ENCODE assay signal across 6 cellular contexts in genomic region chr11:57641426-57641825, GRCh38. TPM values are rescaled to one million over a fixed set of nuclear protein-coding genes. Genes with fewer than 3 reads are reported as not detected.
DNase-seq lines count a peak whose midpoint lies in the region; TF ChIP-seq lines count a peak whose summit lies in the region.

No MANE protein-coding gene starts in this region.

- peaks cover 7% of the 10 kb centered on the region; the same call in 1 of the 2 replicates for H3K79me2 ChIP-seq in H9 (ENCODE audit: insufficient read depth, low read length)

- H2BK5ac ChIP-seq in H9 (ENCODE audit: insufficient read length, low read length) = no peak overlapping the region

- WGBS in H9 (ENCODE audit: extremely low coverage, insufficient read length, low lambda C conversion rate) = no CpG with 5 or more reads among the region's 2 CpGs

- TF ChIP-seq CTCF in H9 (conservative IDR thresholded peaks at IDR 0.05) = peak; percentile 64

- no peak overlapping the region for H2BK120ac ChIP-seq in H9 (ENCODE audit: low read depth, low read length, poor library complexity, severe bottlenecking)

- no peak overlapping the region for H3K23ac ChIP-seq in H9 (ENCODE audit: insufficient read length, low read depth, low read length)

- DNase-seq in AG08395 (ENCODE audit: low spot score) (peak; percentile 72), H9 (no peak), RKO (ENCODE audit: low spot score) (peak; percentile 81), COR-L47 (lab: John Stamatoyannopoulos, UW) (no peak), OCI-M2 (lab: John Stamatoyannopoulos, UW; ENCODE audit: unreplicated experiment) (no peak)

- no peak overlapping the region for H2BK15ac ChIP-seq in H9 (ENCODE audit: low read depth, low read length)

- H4K20me1 ChIP-seq in H9 (ENCODE audit: control insufficient read depth, insufficient read depth, insufficient read length) = peaks cover 2% of the 10 kb centered on the region

- no peak overlapping the region for H3T11ph ChIP-seq in H9 (ENCODE audit: low read length)

- H3K4ac ChIP-seq in H9 (ENCODE audit: low read depth, low read length) = no peak overlapping the region

- H3K9ac ChIP-seq in H9 (ENCODE audit: extremely low read depth, insufficient read length, low read length) = no peak overlapping the region
- no peak overlapping the region for H3K9ac ChIP-seq in iPS-15b (ENCODE audit: low read depth, low read length)

- peaks cover 6 to 10% of the 10 kb centered on the region in 2 experiments; a peak in 4 of 5 replicates for H3K9me3 Mint-ChIP-seq in H9

- H2BK12ac ChIP-seq in H9 (ENCODE audit: insufficient read length, low read depth, low read length) = no peak overlapping the region

- no peak overlapping the region for H2BK20ac ChIP-seq in H9 (ENCODE audit: low read depth, low read length, poor library complexity, severe bottlenecking)

- H2AFZ ChIP-seq in H9 (ENCODE audit: low read length) = no peak overlapping the region

- H3K4me3 ChIP-seq in iPS-15b (ENCODE audit: low read depth, low read length) = peak overlapping the region; percentile 95

- H3K36me3 ChIP-seq in iPS-15b (ENCODE audit: control insufficient read depth, insufficient read depth, low read length) = peaks cover 4% of the 10 kb centered on the region

- H3K27me3 ChIP-seq in H9 (ENCODE audit: insufficient read depth, low read length) (no peaks in the 10 kb centered on the region), iPS-15b (ENCODE audit: control insufficient read depth, insufficient read depth, low read length) (no peaks in the 10 kb centered on the region)

- peaks cover 33 to 62% (median 51%) of the 10 kb centered on the region in 3 experiments for H3K36me3 Mint-ChIP-seq in H9 (ENCODE audit: insufficient read depth in 1 of 3, low read depth in 3 of 3)

- peak overlapping the region; percentile 88 for H3K4me2 ChIP-seq in H9 (ENCODE audit: insufficient read depth, insufficient read length, low read length)

- H3K27me3 Mint-ChIP-seq in H9 (ENCODE audit: low read depth) = no peaks in the 10 kb centered on the region

- H3K4me1 Mint-ChIP-seq in H9 = peaks cover 70 to 79% of the 10 kb centered on the region in 2 experiments

- peaks cover 11% of the 10 kb centered on the region for H3K23me2 ChIP-seq in H9 (ENCODE audit: insufficient read length, low read depth, low read length, poor library complexity, severe bottlenecking)

- no peak overlapping the region for H2AK5ac ChIP-seq in H9 (ENCODE audit: insufficient read length, low read length)

- peak overlapping the region in 1 of 3 experiments; percentile 86; a peak in 1 of 7 replicates for H3K27ac Mint-ChIP-seq in H9

- H3K4me1 ChIP-seq in H9 (ENCODE audit: insufficient read depth, low read length) = peaks cover 14% of the 10 kb centered on the region; the same call in 1 of the 2 replicates
- peaks cover 41% of the 10 kb centered on the region for H3K4me1 ChIP-seq in iPS-15b (ENCODE audit: control insufficient read depth, insufficient read depth, low read length)

- H3K4me3 Mint-ChIP-seq in H9 = peak overlapping the region; percentile 94 to 100; a peak in 4 of 5 replicates

- H4K5ac ChIP-seq in H9 (ENCODE audit: insufficient read length, low read depth, low read length) = no peak overlapping the region

- no peak overlapping the region for H4K91ac ChIP-seq in H9 (ENCODE audit: insufficient read length, low read depth, low read length)

- H3K56ac ChIP-seq in H9 (ENCODE audit: insufficient read length, low read depth, low read length) = no peak overlapping the region

- no peaks in the 10 kb centered on the region for H3K79me1 ChIP-seq in H9 (ENCODE audit: insufficient read depth, low read depth, low read length, poor library complexity, severe bottlenecking)

- H3K9me3 ChIP-seq in H9 (ENCODE audit: control insufficient read depth, low read depth, low read length) = no peaks in the 10 kb centered on the region
- no peaks in the 10 kb centered on the region for H3K9me3 ChIP-seq in iPS-15b (ENCODE audit: control insufficient read depth, insufficient read depth, low read length)

- no peak overlapping the region for H3K27ac ChIP-seq in H9 (ENCODE audit: insufficient read length, low read depth, low read length)

- no peak overlapping the region for H3K14ac ChIP-seq in H9 (ENCODE audit: insufficient read depth, low read length)

- no peak overlapping the region for H3K18ac ChIP-seq in H9 (ENCODE audit: insufficient read length, low read depth, low read length)

- no peak overlapping the region for H4K8ac ChIP-seq in H9 (replicated peaks; ENCODE audit: insufficient read length, low read depth, low read length)

RNA-seq across cellular contexts. Expression of gene YPEL4, which starts 8.3 kb away (rescaled TPM):
- total RNA-seq in H9 (2021) = 0.13 TPM in 1 of 2 replicates, not detected in the other

RNA-seq across cellular contexts. Expression of gene CLP1, which starts 16.1 kb away (rescaled TPM):
- total RNA-seq in H9 (2021) = 35.5 and 37.4 TPM in 2 replicates

RNA-seq across cellular contexts. Expression of gene ZDHHC5, which starts 26.5 kb away (rescaled TPM):
- total RNA-seq in H9 (2021) = 65.2 and 67.2 TPM in 2 replicates

RNA-seq across cellular contexts. Expression of gene SERPING1, which starts 43.9 kb away (rescaled TPM):
- 35.2 and 37.9 TPM in 2 replicates for total RNA-seq in H9 (2021)

Comparison
In these comparisons a context has a peak if more than half of its experiments do, and no peak if none do; other contexts are left out.
1. DNase-seq: peak in AG08395 (single experiment) and RKO (single experiment); none in H9 (single experiment), COR-L47 (single experiment) and OCI-M2 (single experiment).